8 cellular contexts compared by ENCODE assay signal in genomic region chr13:78660130-78660857, GRCh38. TPM values are rescaled to one million over a fixed set of nuclear protein-coding genes. Genes with fewer than 3 reads are reported as not detected.
DNase-seq lines count a peak whose midpoint lies in the region; ATAC-seq and TF ChIP-seq lines count a peak whose summit lies in the region.

No MANE protein-coding gene starts in this region.

- 33 to 44% (median 39%) methylated on average over 15 of the region's 15 CpGs for WGBS in ovary, 3 donors

- H3K4me1 ChIP-seq in ovary (ENCODE audit: insufficient read depth), result peaks cover 6% of the 10 kb centered on the region

- intact Hi-C loops in ovary (cut with DNase I), result no loop called here

- H3K27ac ChIP-seq in ovary, result no peak overlapping the region

- TF ChIP-seq EP300 in ovary (IDR thresholded peaks at IDR 0.05), result no peak

- peak overlapping the region; percentile 79 for H3K4me3 ChIP-seq in epithelial cell of esophagus (ENCODE audit: low read length)
- H3K4me3 ChIP-seq in ovary, result peak overlapping the region; percentile 93

- in situ Hi-C loops in GM13977 (cut with MboI; ENCODE audit: low pct_unique_long_range_greater_than_20kb, low sequenced_read_pairs, unreplicated experiment), result no loop called here

- peak; percentile 69 for ATAC-seq in SK-N-SH treated with all-trans-retinoic acid at 6 μM for 48 hours
- no peak for ATAC-seq in HG03280 (IDR thresholded peaks at IDR 0.05; ENCODE audit: unreplicated experiment)
- ATAC-seq in HG03139 (IDR thresholded peaks at IDR 0.05; ENCODE audit: unreplicated experiment), result no peak

- TF ChIP-seq CTCF in epithelial cell of esophagus (IDR thresholded peaks at IDR 0.05; ENCODE audit: insufficient read depth, low read depth, low read length, missing control alignments) (no peak), ovary (IDR thresholded peaks at IDR 0.05) (no peak), GM13977 (IDR thresholded peaks at IDR 0.05; ENCODE audit: extremely low read depth, insufficient read depth, missing control alignments) (no peak)

- no peaks in the 10 kb centered on the region for H3K36me3 ChIP-seq in ovary

- no peaks in the 10 kb centered on the region for H3K9me3 ChIP-seq in ovary

- DNase-seq in stimulated activated CD4-positive, alpha-beta T cell treated with anti-CD3 and anti-CD28 coated beads, Interleukin-15, amount 100 ng/mL, for 24 hours, result peak; percentile 21
- no peak for DNase-seq in stimulated activated CD4-positive, alpha-beta T cell treated with anti-CD3 and anti-CD28 coated beads, Interleukin-4, amount 100 ng/mL, for 24 hours
- DNase-seq in epithelial cell of esophagus (ENCODE audit: low read depth) (no peak), ovary (peak in 1 of 5 donors; percentile 21), GM13977 (ENCODE audit: low spot score) (no peak)

- H3K27me3 ChIP-seq in ovary, result no peaks in the 10 kb centered on the region

- TF ChIP-seq POLR2A in ovary (IDR thresholded peaks at IDR 0.05), result no peak

TF ChIP-seq in SK-N-SH treated with all-trans-retinoic acid at 6 μM for 48 hours, 23 proteins besides CTCF, POLR2A, EP300 and RAD21:
- peak; percentile 69 for TF ChIP-seq TCF4 (CRISPR knock-in tag; IDR thresholded peaks at IDR 0.05; ENCODE audit: borderline replicate concordance)
- no peak for TF ChIP-seq ZFP3 (CRISPR knock-in tag; IDR thresholded peaks at IDR 0.05)
- no peak for TF ChIP-seq CSRNP3 (CRISPR knock-in tag; IDR thresholded peaks at IDR 0.05)
- no peak for TF ChIP-seq ZC3H10 (CRISPR knock-in tag; IDR thresholded peaks at IDR 0.05)
- no peak for TF ChIP-seq CREB5 (CRISPR knock-in tag; IDR thresholded peaks at IDR 0.05; ENCODE audit: low read depth)
- no peak for TF ChIP-seq BACH2 (CRISPR knock-in tag; IDR thresholded peaks at IDR 0.05; ENCODE audit: borderline replicate concordance)
TF ChIP-seq in SK-N-SH treated with all-trans-retinoic acid at 6 μM for 48 hours: peak in this region for 1.

RNA-seq across cellular contexts. Expression of gene OBI1, which starts 1.3 kb away (rescaled TPM):
- 10 to 100 TPM in 5 of 7 donors, 1 to 10 TPM in 2; 7.2 to 14.0 (median 11.4) TPM for total RNA-seq in ovary
- polyA plus RNA-seq in ovary, result 1 to 10 TPM; 6.5 to 8.2 TPM

RNA-seq across cellular contexts. Expression of gene POU4F1, which starts 56.9 kb away (rescaled TPM):
- total RNA-seq in ovary, result not detected
- under 1 TPM in 1 of 2 donors, not detected in 1; 0.02 TPM for polyA plus RNA-seq in ovary
